ENCODE assay signal across 26 cellular contexts in the genomic region with DNA sequence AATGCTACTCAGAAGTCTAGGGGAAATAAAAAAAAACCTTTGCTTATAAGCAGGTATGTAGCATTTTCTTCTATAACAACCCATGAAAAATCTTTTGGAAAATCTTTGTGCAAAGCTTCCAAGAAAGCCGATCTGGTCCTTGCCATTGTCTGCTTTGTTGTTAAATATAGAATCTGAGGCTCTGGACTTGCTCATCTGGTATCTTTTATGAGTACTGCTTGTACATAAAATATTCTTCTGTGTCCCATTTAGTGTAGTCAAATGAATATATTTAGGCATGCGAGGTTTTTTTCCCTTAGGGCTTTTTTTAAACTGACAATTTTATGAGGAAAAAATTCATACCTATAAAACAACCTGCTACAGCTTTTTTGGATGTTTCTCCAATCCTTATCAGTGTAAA. TPM values are rescaled to one million over a fixed set of nuclear protein-coding genes. Genes with fewer than 3 reads are reported as not detected.
A peak's percentile ranks its signal among the peaks of the same experiment; 100 is the strongest.
DNase-seq lines count a peak whose midpoint lies in the region; ATAC-seq, FAIRE-seq and TF ChIP-seq lines count a peak whose summit lies in the region.
"Had no signal": no experiment of that assay in that cellular context is flagged by ENCODE, and none has a peak within 500 bp of the region (broad histone marks: within the 10 kb centered on the region; RNA-seq: fewer than 3 reads in every experiment).

No MANE protein-coding gene starts in this region.

- H3K36me3 Mint-ChIP-seq in Caco-2 (ENCODE audit: insufficient read depth, unreplicated experiment), result no peaks in the 10 kb centered on the region
- no peaks in the 10 kb centered on the region for H3K36me3 Mint-ChIP-seq in stimulated activated naive B cell treated with anti-CD40 and anti-IgM and Interleukin-4, amounts not matched to agents 10 μg/mL and 1 μg/mL and 100 μg/mL, for 72 hours
- H3K36me3 Mint-ChIP-seq: CD4-positive, CD25-positive, alpha-beta regulatory T cell had no signal

- no peaks in the 10 kb centered on the region for H3K9me3 ChIP-seq in right atrium auricular region
- H3K9me3 ChIP-seq in prostate gland, result no peaks in the 10 kb centered on the region
- no peaks in the 10 kb centered on the region for H3K9me3 ChIP-seq in Caco-2
- H3K9me3 ChIP-seq: A549 had no signal

- DNase-seq in left ventricle myocardium superior (no peak), right atrium auricular region (ENCODE audit: low spot score) (no peak), prostate gland (ENCODE audit: low spot score) (peak; percentile 14), Caco-2 (no peak), NCI-H1092 treated with DMSO at 0.1 percent for 48 hours (lab: John Stamatoyannopoulos, UW) (no peak)
- no peak for DNase-seq in stimulated activated naive B cell treated with anti-CD40 and anti-IgM and Interleukin-4, amounts not matched to agents 10 μg/mL and 1 μg/mL and 100 μg/mL, for 72 hours
- DNase-seq: COR-L47, DMS 273 treated with DMSO at 0.1 percent for 48 hours, GOT3, HCEC 1CT, IMR-90, NCI-H1105 treated with DMSO at 0.1 percent for 48 hours, NCI-H2029 treated with DMSO at 0.1 percent for 48 hours, NCI-H226, NCI-H510A treated with DMSO at 0.1 percent for 48 hours, NCI-H748 treated with DMSO at 0.1 percent for 48 hours had no signal

- H3K9me3 Mint-ChIP-seq in Caco-2 (ENCODE audit: unreplicated experiment), result no peaks in the 10 kb centered on the region
- no peaks in the 10 kb centered on the region for H3K9me3 Mint-ChIP-seq in stimulated activated naive B cell treated with anti-CD40 and anti-IgM and Interleukin-4, amounts not matched to agents 10 μg/mL and 1 μg/mL and 100 μg/mL, for 72 hours
- H3K9me3 Mint-ChIP-seq: CD4-positive, CD25-positive, alpha-beta regulatory T cell had no signal

- ATAC-seq in left ventricle myocardium superior (peak; percentile 60), GM21423 (IDR thresholded peaks at IDR 0.05; ENCODE audit: unreplicated experiment) (no peak)
- no peak for ATAC-seq in stimulated activated naive B cell treated with anti-CD40 and anti-IgM and Interleukin-4, amounts not matched to agents 10 μg/mL and 1 μg/mL and 100 μg/mL, for 72 hours (replicated peaks)

- WGBS in prostate gland, result 15% methylated on average over 2 of the region's 2 CpGs

- H3K4me1 ChIP-seq in right atrium auricular region, result peaks cover 0 to 23% of the 10 kb centered on the region in 2 donors
- peaks cover 5% of the 10 kb centered on the region for H3K4me1 ChIP-seq in prostate gland (replicated peaks)
- peaks cover 19% of the 10 kb centered on the region for H3K4me1 ChIP-seq in Caco-2

- H3K27ac ChIP-seq in right atrium auricular region (peak overlapping the region in 1 of 2 donors; percentile 61), prostate gland (peak overlapping the region; percentile 57 to 72)
- H3K27ac ChIP-seq: A549, KMS-11, PC-9, RWPE1 had no signal

- peaks cover 23% of the 10 kb centered on the region for H3K4me1 Mint-ChIP-seq in Caco-2 (ENCODE audit: low read depth, unreplicated experiment)
- no peaks in the 10 kb centered on the region for H3K4me1 Mint-ChIP-seq in stimulated activated naive B cell treated with anti-CD40 and anti-IgM and Interleukin-4, amounts not matched to agents 10 μg/mL and 1 μg/mL and 100 μg/mL, for 72 hours
- H3K4me1 Mint-ChIP-seq: B cell had no signal

- FAIRE-seq in endometrium (lab: Jason Lieb, UNC), result peak; percentile 50
- FAIRE-seq: A549, G401.6, GM18507 had no signal

- CTCF ChIA-PET in Caco-2 (lab: Charles Lee), result no interaction called here

- no peak for TF ChIP-seq POLR2A in prostate gland (IDR thresholded peaks at IDR 0.05)

- intact Hi-C loops in left ventricle myocardium superior (cut with micrococcal nuclease) (no loop called here), prostate gland (cut with DNase I) (no loop called here), Caco-2 (cut with micrococcal nuclease; ENCODE audit: unreplicated experiment) (loop anchor here (1.0 to 10.0 kb wide), 3 partner anchors 53 to 279 kb away; no protein-coding TSS in a partner anchor)

- no peak for TF ChIP-seq CTCF in right atrium auricular region (IDR thresholded peaks at IDR 0.05)
- TF ChIP-seq CTCF in prostate gland (IDR thresholded peaks at IDR 0.05), result no peak
- TF ChIP-seq CTCF in Caco-2 (IDR thresholded peaks at IDR 0.05; ENCODE audit: insufficient read depth in 1 of 2, low read depth in 1 of 2, low read length in 1 of 2, severe bottlenecking in 1 of 2, unreplicated experiment in 1 of 2), result no peak

- no peak overlapping the region for H3K4me3 Mint-ChIP-seq in Caco-2 (ENCODE audit: unreplicated experiment)
- H3K4me3 Mint-ChIP-seq in stimulated activated naive B cell treated with anti-CD40 and anti-IgM and Interleukin-4, amounts not matched to agents 10 μg/mL and 1 μg/mL and 100 μg/mL, for 72 hours, result no peak overlapping the region
- H3K4me3 Mint-ChIP-seq: B cell; CD4-positive, CD25-positive, alpha-beta regulatory T cell had no signal

- no TSS peak for BruUV-seq in Caco-2 (replicated peaks; lab: Mats Ljungman, UMichigan)

- H3K27me3 ChIP-seq in right atrium auricular region, result no peaks in the 10 kb centered on the region
- H3K27me3 ChIP-seq in prostate gland (replicated peaks; ENCODE audit: insufficient read depth), result no peaks in the 10 kb centered on the region
- H3K27me3 ChIP-seq in Caco-2 (replicated peaks; ENCODE audit: control insufficient read depth, insufficient read depth, low read length), result no peaks in the 10 kb centered on the region

- H3K27ac Mint-ChIP-seq in Caco-2 (ENCODE audit: unreplicated experiment), result no peak overlapping the region
- no peak overlapping the region for H3K27ac Mint-ChIP-seq in stimulated activated naive B cell treated with anti-CD40 and anti-IgM and Interleukin-4, amounts not matched to agents 10 μg/mL and 1 μg/mL and 100 μg/mL, for 72 hours
- H3K27ac Mint-ChIP-seq: B cell; CD4-positive, CD25-positive, alpha-beta regulatory T cell had no signal

- H3K27me3 Mint-ChIP-seq in Caco-2 (ENCODE audit: insufficient read depth, unreplicated experiment), result no peaks in the 10 kb centered on the region
- no peaks in the 10 kb centered on the region for H3K27me3 Mint-ChIP-seq in stimulated activated naive B cell treated with anti-CD40 and anti-IgM and Interleukin-4, amounts not matched to agents 10 μg/mL and 1 μg/mL and 100 μg/mL, for 72 hours
- H3K27me3 Mint-ChIP-seq: B cell had no signal

- POLR2A ChIA-PET in Caco-2 (lab: Charles Lee), result no interaction called here

- H3K36me3 ChIP-seq in right atrium auricular region (no peaks in the 10 kb centered on the region), prostate gland (no peaks in the 10 kb centered on the region), Caco-2 (ENCODE audit: control insufficient read depth, insufficient read depth, low read length) (no peaks in the 10 kb centered on the region)

- H3K4me3 ChIP-seq in right atrium auricular region (no peak overlapping the region), prostate gland (no peak overlapping the region), Caco-2 (ENCODE audit: low read depth, low read length) (no peak overlapping the region)
- H3K4me3 ChIP-seq: A549, PC-9 had no signal

RNA-seq across cellular contexts. Expression of a gene that starts 45.0 kb away (rescaled TPM):
- 114 TPM for total RNA-seq in left ventricle myocardium superior
- total RNA-seq in right atrium auricular region, result 10 to 100 TPM; 71.0 to 76.6 TPM
- total RNA-seq in prostate gland, result 10 to 100 TPM; 37.1 to 42.9 TPM
- total RNA-seq in Caco-2 (2022), result 59.9 and 61.5 TPM in 2 replicates

RNA-seq across cellular contexts. Expression of a gene that starts 51.4 kb away (rescaled TPM):
- total RNA-seq in left ventricle myocardium superior (53.9 TPM), right atrium auricular region (10 to 100 TPM; 45.3 to 61.6 TPM), prostate gland (10 to 100 TPM; 40.8 to 41.9 TPM), Caco-2 (2022) (20.0 and 21.8 TPM in 2 replicates)
